ENCODE assay signal across 1 cellular context in genomic region chr11:70306586-70307033, GRCh38.
TF ChIP-seq lines count a peak whose summit lies in the region.

No MANE protein-coding gene starts in this region.

TF ChIP-seq in K562, 482 proteins besides CTCF, POLR2A, EP300 and RAD21 (continued from another document):
- TF ChIP-seq HEY1 (CRISPR knock-in tag; IDR thresholded peaks at IDR 0.05; ENCODE audit: borderline replicate concordance) = no peak
- no peak for TF ChIP-seq KHSRP (IDR thresholded peaks at IDR 0.05)
- no peak for TF ChIP-seq ZNF239 (CRISPR knock-in tag; IDR thresholded peaks at IDR 0.05)
- TF ChIP-seq ATF2 (CRISPR knock-in tag; IDR thresholded peaks at IDR 0.05) = no peak
- TF ChIP-seq CBFA2T3 (IDR thresholded peaks at IDR 0.05) = peak; percentile 76
- no peak for TF ChIP-seq CREB3 (tag; conservative IDR thresholded peaks at IDR 0.05; ENCODE audit: low read depth)
- no peak for TF ChIP-seq TGIF2 (CRISPR knock-in tag; IDR thresholded peaks at IDR 0.05)
- TF ChIP-seq STAT6 (CRISPR knock-in tag; IDR thresholded peaks at IDR 0.05) = no peak
- peak; percentile 57; the same call in 1 of the 2 replicates for TF ChIP-seq CBFA2T2 (conservative IDR thresholded peaks at IDR 0.05)
- TF ChIP-seq ZNF695 (CRISPR knock-in tag; IDR thresholded peaks at IDR 0.05) = no peak
- TF ChIP-seq TAL1 (IDR thresholded peaks at IDR 0.05) = peak; percentile 51
- TF ChIP-seq ESRRB (CRISPR knock-in tag; IDR thresholded peaks at IDR 0.05; ENCODE audit: borderline replicate concordance) = no peak
- no peak for TF ChIP-seq ASH1L (IDR thresholded peaks at IDR 0.05; ENCODE audit: borderline replicate concordance, low read depth, partially characterized antibody)
- no peak for TF ChIP-seq XRCC5 (IDR thresholded peaks at IDR 0.05; ENCODE audit: low read depth, low read length)
- no peak for TF ChIP-seq PATZ1 (CRISPR knock-in tag; IDR thresholded peaks at IDR 0.05; ENCODE audit: borderline replicate concordance)
- no peak for TF ChIP-seq HOXB6 (CRISPR knock-in tag; IDR thresholded peaks at IDR 0.05; ENCODE audit: borderline replicate concordance)
- TF ChIP-seq THRA (IDR thresholded peaks at IDR 0.05) = no peak
- no peak for TF ChIP-seq THAP7 (CRISPR knock-in tag; IDR thresholded peaks at IDR 0.05)
- no peak for TF ChIP-seq CEBPZ (IDR thresholded peaks at IDR 0.05; ENCODE audit: borderline replicate concordance, low read depth, low read length)
